Comparison of ENCODE assay signal across 27 cellular contexts in the genomic region with DNA sequence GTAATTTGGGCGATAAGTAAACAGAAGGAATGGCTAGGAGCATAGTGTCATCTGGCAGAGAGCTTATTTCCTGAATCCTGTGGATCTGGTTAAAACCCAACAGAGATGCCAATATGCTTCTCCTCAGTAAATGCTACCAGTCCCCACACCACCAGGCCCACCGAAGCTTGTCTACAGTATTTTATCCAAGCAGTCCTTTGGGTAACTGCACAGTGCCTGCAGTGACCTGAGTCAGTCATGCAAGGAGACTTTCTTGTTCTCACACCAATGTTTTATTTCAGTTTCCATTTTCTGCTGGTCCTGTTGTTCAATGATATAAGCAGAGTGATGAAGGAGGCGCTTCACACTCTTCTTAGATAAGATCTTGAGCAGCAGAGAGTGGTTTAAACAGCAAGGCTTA.
DNase-seq lines count a peak whose midpoint lies in the region; ATAC-seq, FAIRE-seq and TF ChIP-seq lines count a peak whose summit lies in the region.
"Had no signal": no experiment of that assay in that cellular context is flagged by ENCODE, and none has a peak within 500 bp of the region (broad histone marks: within the 10 kb centered on the region; RNA-seq: fewer than 3 reads in every experiment).

No MANE protein-coding gene starts in this region.

- no peaks in the 10 kb centered on the region for H3K79me2 ChIP-seq in GM12878 (ENCODE audit: control insufficient read depth, insufficient read depth, low read length)

- TF ChIP-seq POLR2A in GM12878 (IDR thresholded peaks at IDR 0.05; ENCODE audit: low read depth, low read length): no peak

- in situ Hi-C loops in G401 (cut with HindIII; ENCODE audit: low sequenced_read_pairs): no loop called here
- in situ Hi-C loops in GM12878 (cut with MboI): no loop called here

- no peaks in the 10 kb centered on the region for H4K20me1 ChIP-seq in GM12878 (ENCODE audit: control insufficient read depth, insufficient read depth)

- intact Hi-C loops in GM12878 (cut with micrococcal nuclease; ENCODE audit: unreplicated experiment): no loop called here

- peak; percentile 99 for DNase-seq in G401 (ENCODE audit: low spot score)
- DNase-seq in GM12878 (ENCODE audit: low read depth, low spot score): no peak
- no peak for DNase-seq in glomerular visceral epithelial cell (ENCODE audit: extremely low spot score)
- no peak for DNase-seq in NCI-H2171 (lab: John Stamatoyannopoulos, UW)
- DNase-seq in DMS 273 treated with DMSO at 0.1 percent for 48 hours (lab: John Stamatoyannopoulos, UW): no peak
- DNase-seq: activated B cell treated with CpG ODN at 0.5 μM for 24 hours; activated CD4-positive, alpha-beta T cell treated with anti-CD3 and anti-CD28 coated beads, Interleukin-2, amount 50 U/mL, for 48 hours; activated CD8-positive, alpha-beta memory T cell treated with anti-CD3 and anti-CD28 coated beads, Interleukin-2, amount 50 U/mL, for 4 hours; CD4-positive, CD25-positive, alpha-beta regulatory T cell; endodermal cell; foreskin melanocyte; HFFc6; hypothalamus; left lung; naive thymus-derived CD4-positive, alpha-beta T cell; NCI-H2029; NCI-H446 treated with DMSO at 0.1 percent for 48 hours; ovary; stimulated activated CD4-positive, alpha-beta T cell treated with anti-CD3 and anti-CD28 coated beads, Interleukin-2, amount 100 ng/mL, for 48 hours; upper lobe of left lung had no signal

- no peaks in the 10 kb centered on the region for H3K27me3 ChIP-seq in GM12878 (replicated peaks in 1 of 2; ENCODE audit: control insufficient read depth in 2 of 2, insufficient read depth in 2 of 2, low read length in 1 of 2)
- H3K27me3 ChIP-seq: esophagus muscularis mucosa, left lung, ovary, right atrium auricular region, upper lobe of left lung had no signal

- SMC1A ChIA-PET in GM12878 (lab: Charles Lee; ENCODE audit: uncharacterized antibody, unreplicated experiment): no interaction called here

- H3K4me2 ChIP-seq in GM12878 (ENCODE audit: control insufficient read depth, insufficient read depth): no peak overlapping the region

- POLR2A ChIA-PET in GM12878 (lab: Charles Lee): no interaction called here

- no peaks in the 10 kb centered on the region for H3K36me3 ChIP-seq in GM12878 (ENCODE audit: control insufficient read depth in 2 of 2, insufficient read depth in 2 of 2, low read length in 1 of 2)
- H3K36me3 ChIP-seq: esophagus muscularis mucosa, left lung, ovary, right atrium auricular region, upper lobe of left lung had no signal

- H3K4me3 ChIP-seq in GM12878: no peak overlapping the region
- H3K4me3 ChIP-seq: esophagus muscularis mucosa, left lung, ovary, right atrium auricular region, upper lobe of left lung had no signal

- no peak for TF ChIP-seq RAD21 in GM12878 (IDR thresholded peaks at IDR 0.05; ENCODE audit: insufficient read depth, low read depth, low read length)

- H3K9ac ChIP-seq in GM12878 (ENCODE audit: control insufficient read depth, insufficient read depth, low read length): no peak overlapping the region

- CTCF ChIA-PET in GM12878 (lab: Yijun Ruan, JAX): interaction anchor here (0.6 to 0.8 kb wide), 2 partner anchors 9 to 964 kb away, joined by 4 to 5 read pairs; no protein-coding TSS in a partner anchor

- WGBS in GM12878 (ENCODE audit: insufficient coverage, insufficient replicate concordance, low lambda C conversion rate, missing lambda C conversion rate): 33% methylated on average over 3 of the region's 3 CpGs

- H2AFZ ChIP-seq in GM12878 (ENCODE audit: control insufficient read depth, low read depth, low read length): no peak overlapping the region

- BruUV-seq in GM12878 (replicated peaks; lab: Mats Ljungman, UMichigan): no TSS peak

- no peaks in the 10 kb centered on the region for H3K4me1 ChIP-seq in GM12878 (ENCODE audit: control insufficient read depth, insufficient read depth, low read length)
- H3K4me1 ChIP-seq: esophagus muscularis mucosa, left lung, right atrium auricular region, upper lobe of left lung had no signal

- TF ChIP-seq EP300 in GM12878 (IDR thresholded peaks at IDR 0.05; ENCODE audit: borderline replicate concordance in 1 of 2, control insufficient read depth in 1 of 2, low read depth in 2 of 2, low read length in 2 of 2): no peak

- ATAC-seq in GM18868 (IDR thresholded peaks at IDR 0.05; ENCODE audit: unreplicated experiment) (peak; percentile 71), HG03432 (IDR thresholded peaks at IDR 0.05; ENCODE audit: unreplicated experiment) (peak; percentile 63), GM12878 (peak; percentile 38; the same call in 1 of the 3 replicates), GM21515 (IDR thresholded peaks at IDR 0.05; ENCODE audit: unreplicated experiment) (no peak)
- ATAC-seq: activated T-helper 17 cell treated with anti-CD3 and anti-CD28 coated beads, Interleukin-2, amount 50 U/mL, for 72 hours; left lung; naive thymus-derived CD4-positive, alpha-beta T cell; stimulated activated effector memory CD8-positive, alpha-beta T cell treated with anti-CD3 and anti-CD28 coated beads, Interleukin-12 subunit alpha, Interleukin-12 subunit beta, amount 100 ng/mL, for 72 hours had no signal

- TF ChIP-seq CTCF in GM12878 (IDR thresholded peaks at IDR 0.05 in 2 of 3, conservative IDR thresholded peaks at IDR 0.05 in 1 of 3; ENCODE audit: control insufficient read depth in 2 of 3, extremely low read depth in 1 of 3, insufficient read depth in 1 of 3, low read depth in 3 of 3, low read length in 3 of 3): no peak

- RAD21 ChIA-PET in GM12878 (lab: Charles Lee; ENCODE audit: unreplicated experiment): no interaction called here

- H3K9me3 ChIP-seq in GM12878 (replicated peaks; ENCODE audit: control insufficient read depth, insufficient read depth, low read length): no peaks in the 10 kb centered on the region
- H3K9me3 ChIP-seq: esophagus muscularis mucosa, left lung, ovary, right atrium auricular region, upper lobe of left lung had no signal

- FAIRE-seq in GM12878 (lab: Jason Lieb, UNC): peak; percentile 57

- no peak overlapping the region for H3K27ac ChIP-seq in GM12878 (ENCODE audit: control insufficient read depth, insufficient read depth)
- H3K27ac ChIP-seq: esophagus muscularis mucosa, left lung, ovary, right atrium auricular region, upper lobe of left lung had no signal

TF ChIP-seq in GM12878, 131 proteins besides CTCF, POLR2A, EP300 and RAD21:
- no peak for TF ChIP-seq CHD4 (IDR thresholded peaks at IDR 0.05)
- no peak for TF ChIP-seq POU2F2 (IDR thresholded peaks at IDR 0.05; ENCODE audit: borderline replicate concordance, low read depth, low read length)
